25 cellular contexts compared by ENCODE assay signal in genomic region chr19:1510442-1510806, GRCh38. TPM values are rescaled to one million over a fixed set of nuclear protein-coding genes. Genes with fewer than 3 reads are reported as not detected.
DNase-seq lines count a peak whose midpoint lies in the region; ATAC-seq and TF ChIP-seq lines count a peak whose summit lies in the region.
"Had no signal": no experiment of that assay in that cellular context is flagged by ENCODE, and none has a peak within 500 bp of the region (broad histone marks: within the 10 kb centered on the region; RNA-seq: fewer than 3 reads in every experiment).

No MANE protein-coding gene starts in this region.

- H3K36me3 Mint-ChIP-seq in T-helper 17 cell (ENCODE audit: low read depth) (peaks cover 4% of the 10 kb centered on the region), type B pancreatic cell (no peaks in the 10 kb centered on the region)
- H3K36me3 Mint-ChIP-seq in stimulated activated naive B cell treated with anti-CD40 and anti-IgM and Interleukin-4, amounts not matched to agents 10 μg/mL and 1 μg/mL and 100 μg/mL, for 72 hours, result peaks cover 4 to 5% of the 10 kb centered on the region in 2 donors
- H3K36me3 Mint-ChIP-seq: WTC11 had no signal

- no peaks in the 10 kb centered on the region for H3K27me3 Mint-ChIP-seq in T-helper 17 cell
- H3K27me3 Mint-ChIP-seq in type B pancreatic cell, result peaks cover 43% of the 10 kb centered on the region
- peaks cover 51 to 86% of the 10 kb centered on the region in 2 donors for H3K27me3 Mint-ChIP-seq in stimulated activated naive B cell treated with anti-CD40 and anti-IgM and Interleukin-4, amounts not matched to agents 10 μg/mL and 1 μg/mL and 100 μg/mL, for 72 hours

- peaks cover 2% of the 10 kb centered on the region for H3K4me1 ChIP-seq in iPS-15b (ENCODE audit: control insufficient read depth, insufficient read depth, low read length)

- peak overlapping the region; percentile 18 for H3K4me3 ChIP-seq in iPS-15b (ENCODE audit: low read depth, low read length)

- H3K4me1 Mint-ChIP-seq in T-helper 17 cell, result peaks cover 8% of the 10 kb centered on the region
- H3K4me1 Mint-ChIP-seq in type B pancreatic cell (ENCODE audit: unreplicated experiment), result peaks cover 11% of the 10 kb centered on the region
- peaks cover 8 to 13% of the 10 kb centered on the region in 2 donors for H3K4me1 Mint-ChIP-seq in stimulated activated naive B cell treated with anti-CD40 and anti-IgM and Interleukin-4, amounts not matched to agents 10 μg/mL and 1 μg/mL and 100 μg/mL, for 72 hours
- H3K4me1 Mint-ChIP-seq: WTC11 had no signal

- H3K9me3 Mint-ChIP-seq in type B pancreatic cell, result peaks cover 3% of the 10 kb centered on the region
- peaks cover 4 to 6% of the 10 kb centered on the region in 2 donors for H3K9me3 Mint-ChIP-seq in stimulated activated naive B cell treated with anti-CD40 and anti-IgM and Interleukin-4, amounts not matched to agents 10 μg/mL and 1 μg/mL and 100 μg/mL, for 72 hours
- H3K9me3 Mint-ChIP-seq: activated T-helper 2 cell treated with anti-CD3 and anti-CD28 coated beads, Interferon-gamma antibody, Interleukin-2, Interleukin-4, amounts not matched to agents 10 μg/mL and 5 μg/mL and 100 μg/mL, durations not matched to agents 14 hours and 24 hours and 36 hours; stimulated activated naive CD8-positive, alpha-beta T cell treated with anti-CD3 and anti-CD28 coated beads, Interleukin-15, Interleukin-2, amounts not matched to agents 100 ng/mL and 50 ng/mL, for 24 hours; WTC11 had no signal

- H3K9ac ChIP-seq in iPS-15b (ENCODE audit: low read depth, low read length), result no peak overlapping the region

- H3K4me3 Mint-ChIP-seq in T-helper 17 cell (no peak overlapping the region), type B pancreatic cell (no peak overlapping the region)
- no peak overlapping the region for H3K4me3 Mint-ChIP-seq in stimulated activated naive B cell treated with anti-CD40 and anti-IgM and Interleukin-4, amounts not matched to agents 10 μg/mL and 1 μg/mL and 100 μg/mL, for 72 hours
- H3K4me3 Mint-ChIP-seq: stimulated activated naive CD8-positive, alpha-beta T cell treated with anti-CD3 and anti-CD28 coated beads, Interleukin-15, Interleukin-2, amounts not matched to agents 100 ng/mL and 50 ng/mL, for 24 hours; WTC11 had no signal

- H3K36me3 ChIP-seq in iPS-15b (ENCODE audit: control insufficient read depth, insufficient read depth, low read length), result no peaks in the 10 kb centered on the region

- no peak for TF ChIP-seq CTCF in type B pancreatic cell (conservative IDR thresholded peaks at IDR 0.05)

- peak overlapping the region; percentile 34 for H3K27ac Mint-ChIP-seq in T-helper 17 cell
- H3K27ac Mint-ChIP-seq in type B pancreatic cell, result peak overlapping the region; percentile 43
- no peak overlapping the region for H3K27ac Mint-ChIP-seq in stimulated activated naive B cell treated with anti-CD40 and anti-IgM and Interleukin-4, amounts not matched to agents 10 μg/mL and 1 μg/mL and 100 μg/mL, for 72 hours
- H3K27ac Mint-ChIP-seq: activated T-helper 2 cell treated with anti-CD3 and anti-CD28 coated beads, Interferon-gamma antibody, Interleukin-2, Interleukin-4, amounts not matched to agents 10 μg/mL and 5 μg/mL and 100 μg/mL, durations not matched to agents 14 hours and 24 hours and 36 hours; stimulated activated naive CD8-positive, alpha-beta T cell treated with anti-CD3 and anti-CD28 coated beads, Interleukin-15, Interleukin-2, amounts not matched to agents 100 ng/mL and 50 ng/mL, for 24 hours; WTC11 had no signal

- no peak for ATAC-seq in T-helper 17 cell
- ATAC-seq in stimulated activated naive B cell treated with anti-CD40 and anti-IgM and Interleukin-4, amounts not matched to agents 10 μg/mL and 1 μg/mL and 100 μg/mL, for 72 hours (replicated peaks), result no peak
- ATAC-seq: WTC11 had no signal

- H3K27me3 ChIP-seq in iPS-15b (ENCODE audit: control insufficient read depth, insufficient read depth, low read length), result peaks cover 14% of the 10 kb centered on the region

- DNase-seq in T-helper 17 cell (no peak), type B pancreatic cell (ENCODE audit: extremely low spot score, unreplicated experiment) (peak; percentile 68), NCI-H1092 (lab: John Stamatoyannopoulos, UW) (no peak), NCI-H1694 treated with DMSO at 0.1 percent for 48 hours (lab: John Stamatoyannopoulos, UW) (no peak)
- no peak for DNase-seq in stimulated activated naive B cell treated with anti-CD40 and anti-IgM and Interleukin-4, amounts not matched to agents 10 μg/mL and 1 μg/mL and 100 μg/mL, for 72 hours
- DNase-seq: activated CD4-positive, alpha-beta T cell treated with anti-CD3 and anti-CD28 coated beads, Interleukin-2, amount 50 U/mL, for 48 hours; activated CD8-positive, alpha-beta memory T cell treated with anti-CD3 and anti-CD28 coated beads, Interleukin-2, amount 50 U/mL, for 48 hours; DMS79; effector CD8-positive, alpha-beta T cell; KBM-7; kidney glomerular epithelial cell; NCI-H1694; NCI-H2171 treated with DMSO at 0.1 percent for 48 hours; NCI-H526; nucleus accumbens; stimulated activated CD4-positive, alpha-beta T cell treated with anti-CD3 and anti-CD28 coated beads, Interleukin-4, amount 100 ng/mL, for 4 hours; T1000 had no signal

- H3K9me3 ChIP-seq in T-helper 17 cell (ENCODE audit: control insufficient read depth, low read length, poor library complexity, severe bottlenecking), result no peaks in the 10 kb centered on the region
- H3K9me3 ChIP-seq in iPS-15b (ENCODE audit: control insufficient read depth, insufficient read depth, low read length), result no peaks in the 10 kb centered on the region

RNA-seq across cellular contexts. Expression of gene ADAMTSL5, which starts 2.4 kb away (rescaled TPM):
- total RNA-seq in T-helper 17 cell (1 to 10 TPM; 2.9 to 5.6 TPM), type B pancreatic cell (ENCODE audit: low replicate concordance) (3.4 and 10.6 TPM in 2 replicates)
- total RNA-seq: cerebellum, lung microvascular endothelial cell had no signal

RNA-seq across cellular contexts. Expression of gene PLK5, which starts 13.5 kb away (rescaled TPM):
- total RNA-seq in T-helper 17 cell (not detected), type B pancreatic cell (ENCODE audit: low replicate concordance) (0.24 TPM in 1 of 2 replicates, not detected in the other)
- total RNA-seq: activated T-helper 2 cell treated with anti-CD3 and anti-CD28 coated beads, Interferon-gamma antibody, Interleukin-2, Interleukin-4, amounts not matched to agents 10 μg/mL and 5 μg/mL and 100 μg/mL, durations not matched to agents 14 hours and 24 hours and 36 hours; lung microvascular endothelial cell; renal cortical epithelial cell; RPMI7951 had no signal

RNA-seq across cellular contexts. Expression of gene REEP6, which starts 19.4 kb away (rescaled TPM):
- total RNA-seq in T-helper 17 cell (1 to 10 TPM; 1.8 to 2.3 TPM), type B pancreatic cell (ENCODE audit: low replicate concordance) (17.3 and 34.5 TPM in 2 replicates)

RNA-seq across cellular contexts. Expression of gene PCSK4, which starts 20.3 kb away (rescaled TPM):
- total RNA-seq in T-helper 17 cell (1 to 10 TPM; 3.3 to 4.5 TPM), type B pancreatic cell (ENCODE audit: low replicate concordance) (9.6 and 12.4 TPM in 2 replicates)

RNA-seq across cellular contexts. Expression of gene C19orf25, which starts 31.4 kb away (rescaled TPM):
- total RNA-seq in T-helper 17 cell, result 10 to 100 TPM; 24.3 to 29.0 TPM
- 36.6 and 37.5 TPM in 2 replicates for total RNA-seq in type B pancreatic cell (ENCODE audit: low replicate concordance)
